8 cellular contexts compared by ENCODE assay signal in genomic region chr7:142319970-142320369, GRCh38.
DNase-seq lines count a peak whose midpoint lies in the region; ATAC-seq and TF ChIP-seq lines count a peak whose summit lies in the region.

No MANE protein-coding gene starts in this region.

- no peak overlapping the region for H2BK5ac ChIP-seq in mesendoderm (ENCODE audit: low read length)

- H3K36me3 Mint-ChIP-seq in CD8-positive, alpha-beta T cell: no peaks in the 10 kb centered on the region
- no peaks in the 10 kb centered on the region for H3K36me3 Mint-ChIP-seq in activated T-cell treated with anti-CD3 and anti-CD28 coated beads, Interleukin-2, amount 50 U/mL, for 4 hours (ENCODE audit: insufficient read depth)
- H3K36me3 Mint-ChIP-seq in immature natural killer cell: no peaks in the 10 kb centered on the region

- no peak overlapping the region for H3K23ac ChIP-seq in mesendoderm (ENCODE audit: low read length)

- H3K27me3 ChIP-seq in CD8-positive, alpha-beta T cell (ENCODE audit: insufficient read depth, low read length): no peaks in the 10 kb centered on the region
- H3K27me3 ChIP-seq in KMS-11 (ENCODE audit: insufficient read depth, low read depth) (no peaks in the 10 kb centered on the region), mesendoderm (ENCODE audit: insufficient read depth, low read length, poor library complexity) (no peaks in the 10 kb centered on the region), heart left ventricle (peaks cover 0 to 28% (median 0%) of the 10 kb centered on the region in 9 donors)

- H3K79me2 ChIP-seq in KMS-11 (ENCODE audit: insufficient read depth, low read depth): no peaks in the 10 kb centered on the region
- H3K79me2 ChIP-seq in mesendoderm (ENCODE audit: control insufficient read depth, insufficient read depth, low read length): no peaks in the 10 kb centered on the region

- H3K9ac ChIP-seq in KMS-11: no peak overlapping the region
- no peak overlapping the region for H3K9ac ChIP-seq in mesendoderm (ENCODE audit: low read length)

- WGBS in mesendoderm (ENCODE audit: extremely low coverage, insufficient coverage, low lambda C conversion rate): no CpG with 5 or more reads among the region's 3 CpGs
- WGBS in heart left ventricle, 4 donors: 34 to 41% (median 38%) methylated on average over 3 of the region's 3 CpGs

- H2BK120ac ChIP-seq in mesendoderm (ENCODE audit: low read depth, low read length): no peak overlapping the region

- no peak overlapping the region for H2AK5ac ChIP-seq in mesendoderm (ENCODE audit: low read length)

- H4K20me1 ChIP-seq in KMS-11 (ENCODE audit: insufficient read depth): no peaks in the 10 kb centered on the region

- peaks cover 8% of the 10 kb centered on the region for H3K4me1 ChIP-seq in CD8-positive, alpha-beta T cell (ENCODE audit: insufficient read depth, low read length)
- no peaks in the 10 kb centered on the region for H3K4me1 ChIP-seq in KMS-11 (ENCODE audit: low read depth, poor library complexity, severe bottlenecking)
- peaks cover 2% of the 10 kb centered on the region for H3K4me1 ChIP-seq in mesendoderm (ENCODE audit: control insufficient read depth, low read depth, low read length)
- H3K4me1 ChIP-seq in heart left ventricle: no peaks in the 10 kb centered on the region

- no peak for TF ChIP-seq POLR2A in heart left ventricle (IDR thresholded peaks at IDR 0.05)

- H4K5ac ChIP-seq in mesendoderm (ENCODE audit: low read length): no peak overlapping the region

- H2BK15ac ChIP-seq in mesendoderm (replicated peaks; ENCODE audit: low read depth): no peak overlapping the region

- H3K9me3 ChIP-seq in CD8-positive, alpha-beta T cell (ENCODE audit: low read length): no peaks in the 10 kb centered on the region
- H3K9me3 ChIP-seq in heart left ventricle: no peaks in the 10 kb centered on the region

- peaks cover 23% of the 10 kb centered on the region for H3K4me1 Mint-ChIP-seq in CD8-positive, alpha-beta T cell (ENCODE audit: low read depth)
- peaks cover 13% of the 10 kb centered on the region for H3K4me1 Mint-ChIP-seq in activated T-cell treated with anti-CD3 and anti-CD28 coated beads, Interleukin-2, amount 50 U/mL, for 4 hours (ENCODE audit: low read depth)
- H3K4me1 Mint-ChIP-seq in immature natural killer cell: no peaks in the 10 kb centered on the region

- TF ChIP-seq CTCF in CD8-positive, alpha-beta T cell (IDR thresholded peaks at IDR 0.05): peak; percentile 16
- peak; percentile 33 for TF ChIP-seq CTCF in KMS-11 (conservative IDR thresholded peaks at IDR 0.05; ENCODE audit: low read depth, low read length)
- peak in 2 of 12 donors; percentile 7 to 8 for TF ChIP-seq CTCF in heart left ventricle (IDR thresholded peaks at IDR 0.05)

- POLR2A ChIA-PET in CD8-positive, alpha-beta T cell (lab: Charles Lee): interaction anchor here (1.0 to 2.7 kb wide), 7 partner anchors 11 to 493 kb away, joined by 3 to 18 read pairs (median 9); no protein-coding TSS in a partner anchor

- H3K18ac ChIP-seq in mesendoderm (ENCODE audit: low read length): no peak overlapping the region

- H3K4me3 Mint-ChIP-seq in CD8-positive, alpha-beta T cell: peak overlapping the region; percentile 65
- peak overlapping the region; percentile 76 for H3K4me3 Mint-ChIP-seq in activated T-cell treated with anti-CD3 and anti-CD28 coated beads, Interleukin-2, amount 50 U/mL, for 4 hours
- H3K4me3 Mint-ChIP-seq in immature natural killer cell: no peak overlapping the region

- H3K9me3 Mint-ChIP-seq in CD8-positive, alpha-beta T cell: no peaks in the 10 kb centered on the region
- no peaks in the 10 kb centered on the region for H3K9me3 Mint-ChIP-seq in activated T-cell treated with anti-CD3 and anti-CD28 coated beads, Interleukin-2, amount 50 U/mL, for 4 hours
- no peaks in the 10 kb centered on the region for H3K9me3 Mint-ChIP-seq in immature natural killer cell

- peak overlapping the region; percentile 36 for H3K27ac ChIP-seq in CD8-positive, alpha-beta T cell (ENCODE audit: low read depth, low read length)
- H3K27ac ChIP-seq in KMS-11 (no peak overlapping the region), mesendoderm (ENCODE audit: low read depth, low read length) (no peak overlapping the region), heart left ventricle (no peak overlapping the region)

- no peaks in the 10 kb centered on the region for H3K79me1 ChIP-seq in mesendoderm (ENCODE audit: low read length)

- no peak overlapping the region for H2AFZ ChIP-seq in KMS-11 (ENCODE audit: low read depth)

- peak overlapping the region; percentile 93 for H3K27ac Mint-ChIP-seq in CD8-positive, alpha-beta T cell
- no peak overlapping the region for H3K27ac Mint-ChIP-seq in immature natural killer cell

- no peak overlapping the region for H3K4ac ChIP-seq in mesendoderm (ENCODE audit: low read depth, low read length)

- peak; percentile 81 for ATAC-seq in CD8-positive, alpha-beta T cell
- ATAC-seq in activated T-cell treated with anti-CD3 and anti-CD28 coated beads, Interleukin-2, amount 50 U/mL, for 4 hours: peak; percentile 64 to 68
- no peak for ATAC-seq in GM21367 (IDR thresholded peaks at IDR 0.05; ENCODE audit: unreplicated experiment)
- ATAC-seq in heart left ventricle: no peak

- no peak overlapping the region for H3K4me3 ChIP-seq in CD8-positive, alpha-beta T cell (ENCODE audit: low read depth, low read length)
- H3K4me3 ChIP-seq in KMS-11 (IDR thresholded peaks at IDR 0.05; ENCODE audit: insufficient read depth, low read depth, low read length) (no peak overlapping the region), mesendoderm (ENCODE audit: low read length) (no peak overlapping the region), heart left ventricle (no peak overlapping the region)

- H3K56ac ChIP-seq in mesendoderm (ENCODE audit: low read length): no peak overlapping the region

- no peak overlapping the region for H4K8ac ChIP-seq in mesendoderm (ENCODE audit: low read depth, low read length)

- no peaks in the 10 kb centered on the region for H3K36me3 ChIP-seq in CD8-positive, alpha-beta T cell (ENCODE audit: insufficient read depth, low read length)
- H3K36me3 ChIP-seq in KMS-11 (ENCODE audit: insufficient read depth) (no peaks in the 10 kb centered on the region), mesendoderm (ENCODE audit: control insufficient read depth, insufficient read depth, low read length) (no peaks in the 10 kb centered on the region), heart left ventricle (no peaks in the 10 kb centered on the region)

- CTCF ChIA-PET in CD8-positive, alpha-beta T cell (lab: Charles Lee): interaction anchor here (0.5 to 2.9 kb wide), 10 partner anchors 16 to 896 kb away, joined by 3 to 11 read pairs (median 4); no protein-coding TSS in a partner anchor

- H3K4me2 ChIP-seq in KMS-11 (no peak overlapping the region), mesendoderm (ENCODE audit: low read length) (no peak overlapping the region)

- intact Hi-C loops in CD8-positive, alpha-beta T cell (cut with DNase I, micrococcal nuclease): loop anchor here (1.0 to 5.0 kb wide), 3 partner anchors 491 to 897 kb away; no protein-coding TSS in a partner anchor
- intact Hi-C loops in heart left ventricle (cut with DNase I): no loop called here

- peaks cover 10% of the 10 kb centered on the region for H3K27me3 Mint-ChIP-seq in CD8-positive, alpha-beta T cell (ENCODE audit: low read depth)
- H3K27me3 Mint-ChIP-seq in activated T-cell treated with anti-CD3 and anti-CD28 coated beads, Interleukin-2, amount 50 U/mL, for 4 hours (ENCODE audit: low read depth): peaks cover 13% of the 10 kb centered on the region
- peaks cover 0 to 8% (median 6%) of the 10 kb centered on the region in 3 donors for H3K27me3 Mint-ChIP-seq in immature natural killer cell (ENCODE audit: low read depth in 3 of 3)

- peak in 3 of 7 experiments; percentile 30 to 56 (median 37) for DNase-seq in CD8-positive, alpha-beta T cell
- peak; percentile 29 for DNase-seq in activated T-cell treated with anti-CD3 and anti-CD28 coated beads, Interleukin-2, amount 50 U/mL, for 4 hours
- DNase-seq in mesendoderm (peak; percentile 53), glomerular visceral epithelial cell (ENCODE audit: extremely low spot score) (no peak), immature natural killer cell (no peak), heart left ventricle (no peak)

Comparison
In these comparisons a context has a peak if more than half of its experiments do, and no peak if none do; other contexts are left out.
1. ATAC-seq: peak in CD8-positive, alpha-beta T cell (single experiment) and activated T-cell treated with anti-CD3 and anti-CD28 coated beads, Interleukin-2, amount 50 U/mL, for 4 hours (2 of 2); none in GM21367 (single experiment) and heart left ventricle (0 of 4).
2. DNase-seq: peak in activated T-cell treated with anti-CD3 and anti-CD28 coated beads, Interleukin-2, amount 50 U/mL, for 4 hours (single experiment) and mesendoderm (single experiment); none in glomerular visceral epithelial cell (single experiment), immature natural killer cell (0 of 3) and heart left ventricle (0 of 5).
3. H3K4me3 Mint-ChIP-seq: peak in CD8-positive, alpha-beta T cell (single experiment) and activated T-cell treated with anti-CD3 and anti-CD28 coated beads, Interleukin-2, amount 50 U/mL, for 4 hours (single experiment); none in immature natural killer cell (0 of 5).
4. intact Hi-C loops: an anchor here in CD8-positive, alpha-beta T cell (1.0 to 5.0 kb wide); none called in heart left ventricle.